In genomic region chr12:116910645-116911449, GRCh38 we compare ENCODE assay signal across 1 cellular context.
TF ChIP-seq lines count a peak whose summit lies in the region.

FBXW8 (plus strand) TSS chr12:116910950; CDS start chr12:116911038, 88 bp downstream.

TF ChIP-seq in GM12878, 131 proteins besides CTCF, POLR2A, EP300 and RAD21 (continued from another document and continues in another):
- no peak for TF ChIP-seq PRDM15 (CRISPR knock-in tag; IDR thresholded peaks at IDR 0.05)
- TF ChIP-seq IKZF1 (conservative IDR thresholded peaks at IDR 0.05), result peak; percentile 88
- peak; percentile 31; the same call in 1 of the 2 replicates for TF ChIP-seq CBFB (IDR thresholded peaks at IDR 0.05; ENCODE audit: low read depth)
- no peak for TF ChIP-seq KDM1A (IDR thresholded peaks at IDR 0.05; ENCODE audit: borderline replicate concordance)
- peak; percentile 73; the same call in 1 of the 2 replicates for TF ChIP-seq SIN3A (IDR thresholded peaks at IDR 0.05; ENCODE audit: low read depth, low read length)
- TF ChIP-seq BCL3 (IDR thresholded peaks at IDR 0.05; ENCODE audit: borderline replicate concordance, insufficient read depth, low read depth, low read length, poor library complexity, severe bottlenecking), result no peak
- no peak for TF ChIP-seq ZNF592 (IDR thresholded peaks at IDR 0.05)
- TF ChIP-seq, protein P1, sequence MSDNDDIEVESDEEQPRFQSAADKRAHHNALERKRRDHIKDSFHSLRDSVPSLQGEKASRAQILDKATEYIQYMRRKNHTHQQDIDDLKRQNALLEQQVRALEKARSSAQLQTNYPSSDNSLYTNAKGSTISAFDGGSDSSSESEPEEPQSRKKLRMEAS (IDR thresholded peaks at IDR 0.05; ENCODE audit: low read depth, low read length), result peak; percentile 86
- peak; percentile 78 for TF ChIP-seq PKNOX1 (IDR thresholded peaks at IDR 0.05)
- TF ChIP-seq, protein P2, sequence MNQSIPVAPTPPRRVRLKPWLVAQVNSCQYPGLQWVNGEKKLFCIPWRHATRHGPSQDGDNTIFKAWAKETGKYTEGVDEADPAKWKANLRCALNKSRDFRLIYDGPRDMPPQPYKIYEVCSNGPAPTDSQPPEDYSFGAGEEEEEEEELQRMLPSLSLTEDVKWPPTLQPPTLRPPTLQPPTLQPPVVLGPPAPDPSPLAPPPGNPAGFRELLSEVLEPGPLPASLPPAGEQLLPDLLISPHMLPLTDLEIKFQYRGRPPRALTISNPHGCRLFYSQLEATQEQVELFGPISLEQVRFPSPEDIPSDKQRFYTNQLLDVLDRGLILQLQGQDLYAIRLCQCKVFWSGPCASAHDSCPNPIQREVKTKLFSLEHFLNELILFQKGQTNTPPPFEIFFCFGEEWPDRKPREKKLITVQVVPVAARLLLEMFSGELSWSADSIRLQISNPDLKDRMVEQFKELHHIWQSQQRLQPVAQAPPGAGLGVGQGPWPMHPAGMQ (IDR thresholded peaks at IDR 0.05; ENCODE audit: borderline replicate concordance), result no peak
- TF ChIP-seq HDAC6 (IDR thresholded peaks at IDR 0.05; ENCODE audit: unreplicated experiment), result peak; percentile 46
- no peak for TF ChIP-seq CHD1 (IDR thresholded peaks at IDR 0.05; ENCODE audit: low read depth, low read length)
- TF ChIP-seq BCLAF1 (IDR thresholded peaks at IDR 0.05), result no peak
- TF ChIP-seq PAX8 (IDR thresholded peaks at IDR 0.05), result no peak
- TF ChIP-seq ZNF274 (IDR thresholded peaks at IDR 0.05; ENCODE audit: insufficient read depth, insufficient read length), result no peak
- TF ChIP-seq, protein P3, sequence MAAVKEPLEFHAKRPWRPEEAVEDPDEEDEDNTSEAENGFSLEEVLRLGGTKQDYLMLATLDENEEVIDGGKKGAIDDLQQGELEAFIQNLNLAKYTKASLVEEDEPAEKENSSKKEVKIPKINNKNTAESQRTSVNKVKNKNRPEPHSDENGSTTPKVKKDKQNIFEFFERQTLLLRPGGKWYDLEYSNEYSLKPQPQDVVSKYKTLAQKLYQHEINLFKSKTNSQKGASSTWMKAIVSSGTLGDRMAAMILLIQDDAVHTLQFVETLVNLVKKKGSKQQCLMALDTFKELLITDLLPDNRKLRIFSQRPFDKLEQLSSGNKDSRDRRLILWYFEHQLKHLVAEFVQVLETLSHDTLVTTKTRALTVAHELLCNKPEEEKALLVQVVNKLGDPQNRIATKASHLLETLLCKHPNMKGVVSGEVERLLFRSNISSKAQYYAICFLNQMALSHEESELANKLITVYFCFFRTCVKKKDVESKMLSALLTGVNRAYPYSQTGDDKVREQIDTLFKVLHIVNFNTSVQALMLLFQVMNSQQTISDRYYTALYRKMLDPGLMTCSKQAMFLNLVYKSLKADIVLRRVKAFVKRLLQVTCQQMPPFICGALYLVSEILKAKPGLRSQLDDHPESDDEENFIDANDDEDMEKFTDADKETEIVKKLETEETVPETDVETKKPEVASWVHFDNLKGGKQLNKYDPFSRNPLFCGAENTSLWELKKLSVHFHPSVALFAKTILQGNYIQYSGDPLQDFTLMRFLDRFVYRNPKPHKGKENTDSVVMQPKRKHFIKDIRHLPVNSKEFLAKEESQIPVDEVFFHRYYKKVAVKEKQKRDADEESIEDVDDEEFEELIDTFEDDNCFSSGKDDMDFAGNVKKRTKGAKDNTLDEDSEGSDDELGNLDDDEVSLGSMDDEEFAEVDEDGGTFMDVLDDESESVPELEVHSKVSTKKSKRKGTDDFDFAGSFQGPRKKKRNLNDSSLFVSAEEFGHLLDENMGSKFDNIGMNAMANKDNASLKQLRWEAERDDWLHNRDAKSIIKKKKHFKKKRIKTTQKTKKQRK (IDR thresholded peaks at IDR 0.05; ENCODE audit: low read depth, low read length), result no peak
- TF ChIP-seq BMI1 (IDR thresholded peaks at IDR 0.05; ENCODE audit: borderline replicate concordance), result no peak
- TF ChIP-seq MXI1 (IDR thresholded peaks at IDR 0.05; ENCODE audit: low read depth, low read length), result peak; percentile 97
- no peak for TF ChIP-seq KAT2A (conservative IDR thresholded peaks at IDR 0.05; ENCODE audit: control insufficient read depth, low read depth, low read length)
- TF ChIP-seq POLR2AphosphoS2 (IDR thresholded peaks at IDR 0.05; ENCODE audit: low read depth, low read length), result no peak; the same call in 1 of the 2 replicates
- no peak for TF ChIP-seq HDAC2 (IDR thresholded peaks at IDR 0.05)
- TF ChIP-seq MYC (IDR thresholded peaks at IDR 0.05; ENCODE audit: insufficient read depth, insufficient read length, insufficient replicate concordance, low read length, severe bottlenecking), result peak; percentile 62
- peak; percentile 91 for TF ChIP-seq ZBTB11 (CRISPR knock-in tag; IDR thresholded peaks at IDR 0.05)
- TF ChIP-seq ZBTB33 (IDR thresholded peaks at IDR 0.05), result no peak
- TF ChIP-seq CHD2 (IDR thresholded peaks at IDR 0.05; ENCODE audit: borderline replicate concordance, low read depth, low read length), result no peak
- TF ChIP-seq RUNX3 (IDR thresholded peaks at IDR 0.05; ENCODE audit: low read length), result peak; percentile 74
